2 cellular contexts compared by ENCODE assay signal in genomic region chr17:46135126-46135812, GRCh38.
TF ChIP-seq lines count a peak whose summit lies in the region.

No MANE protein-coding gene starts in this region.

TF ChIP-seq in GM23338, 12 proteins besides CTCF, POLR2A, EP300 and RAD21 (continued from another document):
- TF ChIP-seq ZNF462 (CRISPR knock-in tag; IDR thresholded peaks at IDR 0.05) = no peak
- TF ChIP-seq JUNB (IDR thresholded peaks at IDR 0.05; ENCODE audit: unreplicated experiment) = no peak
- TF ChIP-seq REST (IDR thresholded peaks at IDR 0.05; ENCODE audit: unreplicated experiment) = no peak
- no peak for TF ChIP-seq NANOG (IDR thresholded peaks at IDR 0.05; ENCODE audit: borderline replicate concordance)
- no peak for TF ChIP-seq ZNF114 (CRISPR knock-in tag; IDR thresholded peaks at IDR 0.05)
- TF ChIP-seq CREB1 (CRISPR knock-in tag; IDR thresholded peaks at IDR 0.05; ENCODE audit: low read depth) = no peak
- TF ChIP-seq STAT1 (IDR thresholded peaks at IDR 0.05; ENCODE audit: unreplicated experiment) = no peak

TF ChIP-seq in WTC11, 78 proteins besides CTCF, POLR2A, EP300 and RAD21 (continued from another document):
- TF ChIP-seq AR (CRISPR knock-in tag; IDR thresholded peaks at IDR 0.05) = no peak
- TF ChIP-seq AFF4 (CRISPR knock-in tag; IDR thresholded peaks at IDR 0.05; ENCODE audit: borderline replicate concordance) = no peak
- TF ChIP-seq IRF2 (CRISPR knock-in tag; IDR thresholded peaks at IDR 0.05; ENCODE audit: borderline replicate concordance, low read depth) = no peak
- TF ChIP-seq ESRRA (CRISPR knock-in tag; IDR thresholded peaks at IDR 0.05; ENCODE audit: borderline replicate concordance) = no peak
- TF ChIP-seq NFATC4 (CRISPR knock-in tag; IDR thresholded peaks at IDR 0.05) = no peak
- TF ChIP-seq ZNF138 (CRISPR knock-in tag; conservative IDR thresholded peaks at IDR 0.05) = no peak
- TF ChIP-seq, protein P1, sequence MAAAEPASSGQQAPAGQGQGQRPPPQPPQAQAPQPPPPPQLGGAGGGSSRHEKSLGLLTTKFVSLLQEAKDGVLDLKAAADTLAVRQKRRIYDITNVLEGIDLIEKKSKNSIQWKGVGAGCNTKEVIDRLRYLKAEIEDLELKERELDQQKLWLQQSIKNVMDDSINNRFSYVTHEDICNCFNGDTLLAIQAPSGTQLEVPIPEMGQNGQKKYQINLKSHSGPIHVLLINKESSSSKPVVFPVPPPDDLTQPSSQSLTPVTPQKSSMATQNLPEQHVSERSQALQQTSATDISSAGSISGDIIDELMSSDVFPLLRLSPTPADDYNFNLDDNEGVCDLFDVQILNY (CRISPR knock-in tag; IDR thresholded peaks at IDR 0.05) = no peak
- TF ChIP-seq, protein P2, sequence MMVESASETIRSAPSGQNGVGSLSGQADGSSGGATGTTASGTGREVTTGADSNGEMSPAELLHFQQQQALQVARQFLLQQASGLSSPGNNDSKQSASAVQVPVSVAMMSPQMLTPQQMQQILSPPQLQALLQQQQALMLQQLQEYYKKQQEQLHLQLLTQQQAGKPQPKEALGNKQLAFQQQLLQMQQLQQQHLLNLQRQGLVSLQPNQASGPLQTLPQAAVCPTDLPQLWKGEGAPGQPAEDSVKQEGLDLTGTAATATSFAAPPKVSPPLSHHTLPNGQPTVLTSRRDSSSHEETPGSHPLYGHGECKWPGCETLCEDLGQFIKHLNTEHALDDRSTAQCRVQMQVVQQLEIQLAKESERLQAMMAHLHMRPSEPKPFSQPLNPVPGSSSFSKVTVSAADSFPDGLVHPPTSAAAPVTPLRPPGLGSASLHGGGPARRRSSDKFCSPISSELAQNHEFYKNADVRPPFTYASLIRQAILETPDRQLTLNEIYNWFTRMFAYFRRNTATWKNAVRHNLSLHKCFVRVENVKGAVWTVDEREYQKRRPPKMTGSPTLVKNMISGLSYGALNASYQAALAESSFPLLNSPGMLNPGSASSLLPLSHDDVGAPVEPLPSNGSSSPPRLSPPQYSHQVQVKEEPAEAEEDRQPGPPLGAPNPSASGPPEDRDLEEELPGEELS (CRISPR knock-in tag; IDR thresholded peaks at IDR 0.05) = no peak
- TF ChIP-seq ZNF263 (CRISPR knock-in tag; IDR thresholded peaks at IDR 0.05; ENCODE audit: low read depth) = no peak
- TF ChIP-seq MXD4 (CRISPR knock-in tag; IDR thresholded peaks at IDR 0.05; ENCODE audit: borderline replicate concordance) = no peak
- TF ChIP-seq TEAD1 (CRISPR knock-in tag; IDR thresholded peaks at IDR 0.05) = no peak
- TF ChIP-seq TEAD4 (CRISPR knock-in tag; IDR thresholded peaks at IDR 0.05) = no peak
- TF ChIP-seq FOXJ3 (CRISPR knock-in tag; IDR thresholded peaks at IDR 0.05; ENCODE audit: borderline replicate concordance) = no peak
- TF ChIP-seq KAT7 (CRISPR knock-in tag; IDR thresholded peaks at IDR 0.05; ENCODE audit: borderline replicate concordance) = no peak
- TF ChIP-seq FOXP1 (CRISPR knock-in tag; IDR thresholded peaks at IDR 0.05; ENCODE audit: borderline replicate concordance) = no peak
